Comparison of ENCODE assay signal across 8 cellular contexts in the genomic region with DNA sequence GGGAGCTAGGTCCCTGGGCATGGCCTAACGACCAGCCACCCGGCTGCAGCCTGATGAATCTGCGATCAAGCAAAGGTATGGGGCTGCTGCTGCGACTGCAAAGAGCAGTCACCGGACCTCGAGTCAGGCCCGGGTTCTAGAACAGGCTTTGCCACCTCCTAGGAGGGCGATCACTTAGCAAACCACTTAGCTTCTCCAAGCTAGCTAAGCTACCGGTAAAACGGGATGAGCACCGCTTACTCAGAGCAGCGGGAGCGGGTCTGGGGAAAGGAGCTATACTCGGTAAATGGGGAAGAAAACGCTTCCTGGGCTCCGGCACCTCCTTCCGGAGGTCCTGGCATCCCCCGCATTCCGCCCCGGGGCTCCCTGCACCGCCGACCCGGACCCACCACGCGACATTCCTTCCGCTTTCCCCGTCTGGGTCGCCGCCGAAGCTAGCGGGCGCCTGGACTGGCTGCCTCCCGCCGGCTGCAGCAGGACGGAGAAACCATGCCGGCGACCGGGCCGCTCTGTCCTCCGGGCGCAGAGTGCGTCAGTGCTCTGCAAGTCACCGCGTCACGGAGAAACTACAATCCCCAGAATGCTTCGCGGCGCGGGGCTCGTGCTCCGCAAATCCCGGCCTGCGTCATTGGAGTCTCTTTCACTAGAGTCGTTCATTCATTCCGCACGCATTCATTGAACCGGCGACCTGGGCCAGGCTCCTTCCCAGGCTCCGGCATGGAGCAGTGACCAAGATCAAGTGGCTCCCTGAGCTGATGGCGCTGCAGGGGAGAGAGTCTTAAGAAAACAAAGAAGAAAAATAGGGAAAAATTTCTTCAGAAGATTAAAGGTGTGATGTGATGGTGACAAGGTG.
A peak's percentile ranks its signal among the peaks of the same experiment; 100 is the strongest.
DNase-seq lines count a peak whose midpoint lies in the region; TF ChIP-seq lines count a peak whose summit lies in the region.

Gene LSM10, minus strand, starts transcription at position 531 of the 853 bp plus-strand sequence. CDS start 3,779 bp downstream, outside the sequence.

- peak within 1 kb of the TSS; percentile 89 to 94 (median 92) for H3K27ac Mint-ChIP-seq in nephron
- peak within 1 kb of the TSS; percentile 100 for H3K27ac Mint-ChIP-seq in stimulated activated naive CD8-positive, alpha-beta T cell treated with anti-CD3 and anti-CD28 coated beads, Interleukin-15, Interleukin-2, amounts not matched to agents 100 ng/mL and 50 ng/mL, for 24 hours

- peak within 1 kb of the TSS; percentile 95 to 97 (median 96) for H3K4me3 Mint-ChIP-seq in nephron
- H3K4me3 Mint-ChIP-seq in stimulated activated naive CD8-positive, alpha-beta T cell treated with anti-CD3 and anti-CD28 coated beads, Interleukin-15, Interleukin-2, amounts not matched to agents 100 ng/mL and 50 ng/mL, for 24 hours: peak within 1 kb of the TSS; percentile 92

- peak within 1 kb of the TSS; percentile 81 for H3K9ac ChIP-seq in MM.1S (ENCODE audit: low read length)

- no peaks in the 10 kb centered on the region for H3F3A ChIP-seq in MM.1S (ENCODE audit: insufficient read depth, low read length)

- peaks cover 7% of the 10 kb centered on the region for H3K36me3 Mint-ChIP-seq in nephron (ENCODE audit: low read depth)
- peaks cover 19% of the 10 kb centered on the region for H3K36me3 Mint-ChIP-seq in stimulated activated naive CD8-positive, alpha-beta T cell treated with anti-CD3 and anti-CD28 coated beads, Interleukin-15, Interleukin-2, amounts not matched to agents 100 ng/mL and 50 ng/mL, for 24 hours (ENCODE audit: low read depth)

- in situ Hi-C loops in HAP-1 (cut with MboI; ENCODE audit: low sequenced_read_pairs): no loop called here

- peak within 1 kb of the TSS; percentile 90 for H2AFZ ChIP-seq in MM.1S (ENCODE audit: low read length)

- TF ChIP-seq CTCF in MM.1S (IDR thresholded peaks at IDR 0.05; ENCODE audit: low read length) (no peak), fibroblast of pulmonary artery (IDR thresholded peaks at IDR 0.05; ENCODE audit: low read length, missing control alignments) (no peak), nephron (IDR thresholded peaks at IDR 0.05; ENCODE audit: unreplicated experiment in 3 of 3) (no peak)

- no peaks in the 10 kb centered on the region for H3K27me3 ChIP-seq in HAP-1 (ENCODE audit: low read depth)
- no peaks in the 10 kb centered on the region for H3K27me3 ChIP-seq in MM.1S (replicated peaks; ENCODE audit: insufficient read depth, low read length)

- peaks cover 27% of the 10 kb centered on the region for H3K79me2 ChIP-seq in MM.1S (ENCODE audit: low read length)

- H3K9me3 Mint-ChIP-seq in nephron: no peaks in the 10 kb centered on the region
- no peaks in the 10 kb centered on the region for H3K9me3 Mint-ChIP-seq in stimulated activated naive CD8-positive, alpha-beta T cell treated with anti-CD3 and anti-CD28 coated beads, Interleukin-15, Interleukin-2, amounts not matched to agents 100 ng/mL and 50 ng/mL, for 24 hours

- H3K4me1 ChIP-seq in HAP-1 (peaks cover 5% of the 10 kb centered on the region; the same call in 1 of the 2 replicates), MM.1S (ENCODE audit: low read length) (peaks cover 2% of the 10 kb centered on the region; the same call in 1 of the 2 replicates)

- peak within 1 kb of the TSS; percentile 54; the same call in 1 of the 2 replicates for H3K27ac ChIP-seq in MM.1S (ENCODE audit: low read length)

- H3K4me1 Mint-ChIP-seq in nephron: peaks cover 29% of the 10 kb centered on the region
- H3K4me1 Mint-ChIP-seq in stimulated activated naive CD8-positive, alpha-beta T cell treated with anti-CD3 and anti-CD28 coated beads, Interleukin-15, Interleukin-2, amounts not matched to agents 100 ng/mL and 50 ng/mL, for 24 hours (ENCODE audit: low read depth): peaks cover 63% of the 10 kb centered on the region

- H3K36me3 ChIP-seq in HAP-1 (replicated peaks) (peaks cover 10% of the 10 kb centered on the region), MM.1S (replicated peaks; ENCODE audit: insufficient read depth, low read length) (no peaks in the 10 kb centered on the region)

- H3K4me3 ChIP-seq in HAP-1 (peak within 1 kb of the TSS; percentile 85), MM.1S (ENCODE audit: low read length) (peak within 1 kb of the TSS; percentile 77), fibroblast of pulmonary artery (replicated peaks; ENCODE audit: low read depth, low read length) (peak within 1 kb of the TSS; percentile 92)

- H4K20me1 ChIP-seq in MM.1S (ENCODE audit: insufficient read depth, low read length): no peaks in the 10 kb centered on the region

- DNase-seq in ELR (ENCODE audit: low read depth) (peak; percentile 96), HAP-1 (ENCODE audit: low spot score in 2 of 2) (peak; percentile 89 to 95), MM.1S (peak; percentile 95), SHP77 treated with DMSO at 0.1 percent for 48 hours (lab: John Stamatoyannopoulos, UW) (peak; percentile 87), fibroblast of pulmonary artery (ENCODE audit: low read depth) (peak; percentile 95)
- DNase-seq in activated effector memory CD4-positive, alpha-beta T cell treated with Interleukin-2 at 50 U/mL for 16 hours: peak; percentile 80

- no peaks in the 10 kb centered on the region for H3K9me3 ChIP-seq in HAP-1
- no peaks in the 10 kb centered on the region for H3K9me3 ChIP-seq in MM.1S (replicated peaks; ENCODE audit: insufficient read depth, low read length)

- H3K27me3 Mint-ChIP-seq in nephron (ENCODE audit: low read depth): no peaks in the 10 kb centered on the region
- no peaks in the 10 kb centered on the region for H3K27me3 Mint-ChIP-seq in stimulated activated naive CD8-positive, alpha-beta T cell treated with anti-CD3 and anti-CD28 coated beads, Interleukin-15, Interleukin-2, amounts not matched to agents 100 ng/mL and 50 ng/mL, for 24 hours

- no peaks in the 10 kb centered on the region for H3K9me2 ChIP-seq in MM.1S (replicated peaks; ENCODE audit: insufficient read depth, low read length)

- H3K4me2 ChIP-seq in MM.1S (ENCODE audit: low read depth, low read length): peak within 1 kb of the TSS; percentile 84

Comparison
In these comparisons a context has a peak if more than half of its experiments do, and no peak if none do; other contexts are left out.
1. Peak in every context shown above with its lines: DNase-seq, H3K4me3 ChIP-seq and H3K27ac ChIP-seq.